ENCODE assay signal across 8 cellular contexts in genomic region chr12:121223283-121223946, GRCh38. TPM values are rescaled to one million over a fixed set of nuclear protein-coding genes. Genes with fewer than 3 reads are reported as not detected.
DNase-seq lines count a peak whose midpoint lies in the region; ATAC-seq and TF ChIP-seq lines count a peak whose summit lies in the region.

No MANE protein-coding gene starts in this region.

- H3K4me2 ChIP-seq in PC-9: no peak overlapping the region

- BruUV-seq in PC-9 (replicated peaks; lab: Mats Ljungman, UMichigan): no TSS peak

- no peaks in the 10 kb centered on the region for H3K9me2 ChIP-seq in PC-9 (ENCODE audit: insufficient read depth)

- peaks cover under 1% of the 10 kb centered on the region; the same call in 1 of the 2 replicates for H3K79me2 ChIP-seq in PC-9 (ENCODE audit: low read depth)

- peaks cover 18% of the 10 kb centered on the region for H3F3A ChIP-seq in PC-9 (ENCODE audit: insufficient read depth, low read depth)

- no peak overlapping the region for H2AFZ ChIP-seq in PC-9

- DNase-seq in GM12865 (ENCODE audit: low read depth) (peak; percentile 71), PC-9 (no peak), brain microvascular endothelial cell (peak; percentile 5), spleen (no peak), cortex of kidney (lab: John Stamatoyannopoulos, UW) (no peak)

- in situ Hi-C loops in brain microvascular endothelial cell (cut with HindIII; ENCODE audit: low pct_ligation_motif_present, low sequenced_read_pairs): no loop called here

- POLR2A ChIA-PET in PC-9 (lab: Charles Lee; ENCODE audit: unreplicated experiment): no interaction called here

- CTCF ChIA-PET in PC-9 (lab: Charles Lee): no interaction called here

- no peak overlapping the region for H3K4me3 ChIP-seq in GM12865 (ENCODE audit: low read depth, low read length)
- no peak overlapping the region for H3K4me3 ChIP-seq in PC-9
- no peak overlapping the region for H3K4me3 ChIP-seq in brain microvascular endothelial cell (ENCODE audit: low read depth, low read length)
- H3K4me3 ChIP-seq in spleen: no peak overlapping the region

- TF ChIP-seq POLR2A in spleen (IDR thresholded peaks at IDR 0.05): no peak

- no peak overlapping the region for H3K27ac ChIP-seq in PC-9
- H3K27ac ChIP-seq in brain microvascular endothelial cell: no peak overlapping the region
- H3K27ac ChIP-seq in spleen: peak overlapping the region in 7 of 8 donors; percentile 25 to 78 (median 36)

- no peaks in the 10 kb centered on the region for H4K20me1 ChIP-seq in PC-9 (ENCODE audit: insufficient read depth)

- intact Hi-C loops in PC-9 (cut with micrococcal nuclease; ENCODE audit: unreplicated experiment) (loop anchor here (10.0 kb wide), 1 partner anchor 571 kb away; the partner anchor contains the start of gene RHOF), spleen (cut with DNase I; ENCODE audit: low total_unique reads) (loop anchor here (10.0 kb wide), 1 partner anchor 109 kb away; no protein-coding TSS in a partner anchor)

- ATAC-seq in GM21825 (IDR thresholded peaks at IDR 0.05; ENCODE audit: unreplicated experiment): no peak
- no peak for ATAC-seq in HG03521 (IDR thresholded peaks at IDR 0.05; ENCODE audit: unreplicated experiment)
- ATAC-seq in HG03378 (IDR thresholded peaks at IDR 0.05; ENCODE audit: unreplicated experiment): no peak

- TF ChIP-seq CTCF in GM12865 (IDR thresholded peaks at IDR 0.05; ENCODE audit: insufficient read depth, low read depth, low read length, missing control alignments) (peak; percentile 42), PC-9 (conservative IDR thresholded peaks at IDR 0.05) (peak; percentile 47), brain microvascular endothelial cell (IDR thresholded peaks at IDR 0.05; ENCODE audit: low read depth, low read length, missing control alignments) (peak; percentile 62), spleen (IDR thresholded peaks at IDR 0.05 in 8 of 11, conservative IDR thresholded peaks at IDR 0.05 in 3 of 11) (peak in 7 of 11 experiments; percentile 9 to 39 (median 26))

- H3K27me3 ChIP-seq in PC-9 (ENCODE audit: insufficient read depth, low read depth) (no peaks in the 10 kb centered on the region), brain microvascular endothelial cell (replicated peaks) (no peaks in the 10 kb centered on the region), spleen (replicated peaks in 1 of 7) (no peaks in the 10 kb centered on the region)

- WGBS in spleen, 5 donors: 49 to 63% (median 56%) methylated on average over 10 to 15 of the region's 15 CpGs

- H3K9me3 ChIP-seq in PC-9 (ENCODE audit: insufficient read depth, low read depth): no peaks in the 10 kb centered on the region
- no peaks in the 10 kb centered on the region for H3K9me3 ChIP-seq in spleen

- H3K4me1 ChIP-seq in PC-9 (replicated peaks; ENCODE audit: insufficient read depth) (peaks cover 25% of the 10 kb centered on the region), spleen (peaks cover 0 to 37% (median 18%) of the 10 kb centered on the region in 6 donors)

- H3K36me3 ChIP-seq in PC-9 (ENCODE audit: low read depth) (0 out of 2 replicates have a peak, but pooled peaks cover under 1% of the 10 kb centered on the region), brain microvascular endothelial cell (replicated peaks) (no peaks in the 10 kb centered on the region), spleen (peaks cover 0 to 91% (median 17%) of the 10 kb centered on the region in 6 donors)

RNA-seq across cellular contexts. Expression of gene P2RX4, which starts 13.5 kb away (rescaled TPM):
- total RNA-seq in PC-9 (2021) (21.0 and 28.1 TPM in 2 replicates), spleen (10 to 100 TPM; 27.8 to 97.9 (median 35.8) TPM)
- polyA plus RNA-seq in spleen: 10 to 100 TPM; 12.0 to 21.5 (median 17.8) TPM

Comparison
In these comparisons a context has a peak if more than half of its experiments do, and no peak if none do; other contexts are left out.
1. DNase-seq: peak in GM12865 (single experiment) and brain microvascular endothelial cell (single experiment); none in PC-9 (0 of 2), spleen (single experiment) and cortex of kidney (single experiment).
2. H3K27ac ChIP-seq: peak in spleen (7 of 8); none in PC-9 (single experiment) and brain microvascular endothelial cell (single experiment).
3. Peak in every context shown above with its lines, with median percentiles within 50 percentile points of each other: CTCF ChIP-seq.